Comparison of ENCODE assay signal across 34 cellular contexts in genomic region chr5:164898705-164899104, GRCh38.
DNase-seq lines count a peak whose midpoint lies in the region; ATAC-seq, FAIRE-seq and TF ChIP-seq lines count a peak whose summit lies in the region.
"Had no signal": no experiment of that assay in that cellular context is flagged by ENCODE, and none has a peak within 500 bp of the region (broad histone marks: within the 10 kb centered on the region; RNA-seq: fewer than 3 reads in every experiment).

No MANE protein-coding gene starts in this region.

- no peaks in the 10 kb centered on the region for H3K4me1 ChIP-seq in HepG2 (ENCODE audit: insufficient read depth, low read length)
- H3K4me1 ChIP-seq in right lobe of liver, result no peaks in the 10 kb centered on the region
- no peaks in the 10 kb centered on the region for H3K4me1 ChIP-seq in A549
- H3K4me1 ChIP-seq in IMR-90 (ENCODE audit: control insufficient read depth, insufficient read depth, low read length), result no peaks in the 10 kb centered on the region
- no peaks in the 10 kb centered on the region for H3K4me1 ChIP-seq in K562 (replicated peaks in 1 of 2; ENCODE audit: control insufficient read depth in 2 of 2, insufficient read depth in 2 of 2, low read length in 2 of 2)
- H3K4me1 ChIP-seq: BE2C; BLaER1; BLaER1 treated with 17β-estradiol and CSF1 and Interleukin-3, amounts not matched to agents 10 nM and 100 nM; Caco-2 had no signal

- no peak overlapping the region for H3K18ac ChIP-seq in IMR-90 (ENCODE audit: low read depth, low read length)

- ATAC-seq in HepG2 (no peak), right lobe of liver (no peak), A549 (no peak), IMR-90 (ENCODE audit: low read depth) (no peak), K562 (no peak), GM19328 (IDR thresholded peaks at IDR 0.05; ENCODE audit: unreplicated experiment) (no peak)
- ATAC-seq: CD8-positive, alpha-beta T cell had no signal

- no peak overlapping the region for H4K5ac ChIP-seq in IMR-90 (ENCODE audit: low read depth, low read length)

- H3K27me3 ChIP-seq in HepG2 (ENCODE audit: control insufficient read depth in 1 of 2, insufficient read depth in 2 of 2, low read length in 2 of 2) (no peaks in the 10 kb centered on the region), right lobe of liver (no peaks in the 10 kb centered on the region), IMR-90 (ENCODE audit: control insufficient read depth, insufficient read depth, low read length) (no peaks in the 10 kb centered on the region), K562 (ENCODE audit: control insufficient read depth in 2 of 2, insufficient read depth in 2 of 2, low read length in 2 of 2) (no peaks in the 10 kb centered on the region)
- H3K27me3 ChIP-seq: BE2C; BLaER1; BLaER1 treated with 17β-estradiol and CSF1 and Interleukin-3, amounts not matched to agents 10 nM and 100 nM had no signal

- H3K9ac ChIP-seq in HepG2 (ENCODE audit: insufficient read depth, low read depth, low read length), result no peak overlapping the region
- H3K9ac ChIP-seq in IMR-90 (ENCODE audit: low read depth, low read length), result no peak overlapping the region
- H3K9ac ChIP-seq in K562 (ENCODE audit: insufficient read depth in 1 of 2, low read depth in 2 of 2, low read length in 2 of 2), result no peak overlapping the region
- H3K9ac ChIP-seq: BLaER1; BLaER1 treated with 17β-estradiol and CSF1 and Interleukin-3, amounts not matched to agents 10 nM and 100 nM had no signal

- in situ Hi-C loops in HepG2 (cut with HindIII; ENCODE audit: extremely low pct_ligation_motif_present, low pct_unique_long_range_greater_than_20kb), result no loop called here
- in situ Hi-C loops in IMR-90 (cut with MboI; ENCODE audit: low sequenced_read_pairs), result no loop called here
- in situ Hi-C loops in K562 (cut with MboI), result no loop called here

- no peak for FAIRE-seq in HepG2 (lab: Jason Lieb, UNC)
- FAIRE-seq in A549 (lab: Jason Lieb, UNC), result no peak
- FAIRE-seq in K562 (lab: Jason Lieb, UNC), result no peak
- FAIRE-seq: A204.1, D721Med had no signal

- H3K4me3 ChIP-seq in HepG2 (replicated peaks in 1 of 3; ENCODE audit: insufficient read depth in 1 of 3, low read depth in 2 of 3, low read length in 3 of 3) (no peak overlapping the region), right lobe of liver (no peak overlapping the region), A549 (no peak overlapping the region), IMR-90 (ENCODE audit: insufficient read depth, low read depth, low read length) (no peak overlapping the region), K562 (no peak overlapping the region)
- H3K4me3 ChIP-seq: BLaER1; BLaER1 treated with 17β-estradiol and CSF1 and Interleukin-3, amounts not matched to agents 10 nM and 100 nM had no signal

- no peak overlapping the region for H4K8ac ChIP-seq in IMR-90 (ENCODE audit: low read depth in 2 of 2, low read length in 2 of 2)

- H3K36me3 ChIP-seq in HepG2 (replicated peaks in 1 of 2; ENCODE audit: control insufficient read depth in 1 of 2, insufficient read depth in 2 of 2, low read length in 2 of 2) (no peaks in the 10 kb centered on the region), right lobe of liver (no peaks in the 10 kb centered on the region), IMR-90 (ENCODE audit: control insufficient read depth, insufficient read depth, low read length) (no peaks in the 10 kb centered on the region), K562 (ENCODE audit: control insufficient read depth, insufficient read depth, low read length) (no peaks in the 10 kb centered on the region)
- H3K36me3 ChIP-seq: BE2C; BLaER1; BLaER1 treated with 17β-estradiol and CSF1 and Interleukin-3, amounts not matched to agents 10 nM and 100 nM had no signal

- H2AFZ ChIP-seq in HepG2 (ENCODE audit: low read length), result no peak overlapping the region
- H2AFZ ChIP-seq in IMR-90 (replicated peaks; ENCODE audit: low read length, poor library complexity), result no peak overlapping the region
- H2AFZ ChIP-seq in K562 (ENCODE audit: low read depth, low read length), result no peak overlapping the region

- no peak for TF ChIP-seq CTCF in HepG2 (CRISPR knock-in tag; IDR thresholded peaks at IDR 0.05)
- no peak for TF ChIP-seq CTCF in right lobe of liver (IDR thresholded peaks at IDR 0.05)
- TF ChIP-seq CTCF in A549 (IDR thresholded peaks at IDR 0.05), result no peak
- TF ChIP-seq CTCF in IMR-90 (conservative IDR thresholded peaks at IDR 0.05; ENCODE audit: low read depth, low read length), result no peak
- TF ChIP-seq CTCF in K562 (IDR thresholded peaks at IDR 0.05 in 2 of 3, conservative IDR thresholded peaks at IDR 0.05 in 1 of 3; ENCODE audit: insufficient read depth in 2 of 3, low read depth in 1 of 3, low read length in 3 of 3), result no peak

- no peak overlapping the region for H2BK120ac ChIP-seq in IMR-90 (ENCODE audit: low read depth, low read length)

- H2BK15ac ChIP-seq in IMR-90 (ENCODE audit: low read depth, low read length), result no peak overlapping the region

- no peak for TF ChIP-seq RAD21 in HepG2 (CRISPR knock-in tag; IDR thresholded peaks at IDR 0.05)
- TF ChIP-seq RAD21 in A549 (conservative IDR thresholded peaks at IDR 0.05 in 1 of 2, IDR thresholded peaks at IDR 0.05 in 1 of 2), result no peak
- TF ChIP-seq RAD21 in IMR-90 (IDR thresholded peaks at IDR 0.05; ENCODE audit: low read length), result no peak
- TF ChIP-seq RAD21 in K562 (CRISPR knock-in tag; conservative IDR thresholded peaks at IDR 0.05 in 1 of 2, IDR thresholded peaks at IDR 0.05 in 1 of 2), result no peak

- no peak overlapping the region for H2BK20ac ChIP-seq in IMR-90 (ENCODE audit: low read depth, low read length)

- H2AK9ac ChIP-seq in IMR-90 (replicated peaks; ENCODE audit: low read depth, low read length, poor library complexity), result no peak overlapping the region

- no peaks in the 10 kb centered on the region for H4K20me1 ChIP-seq in HepG2 (ENCODE audit: insufficient read depth, low read length)
- no peaks in the 10 kb centered on the region for H4K20me1 ChIP-seq in IMR-90 (ENCODE audit: insufficient read depth, low read length)
- no peaks in the 10 kb centered on the region for H4K20me1 ChIP-seq in K562 (replicated peaks; ENCODE audit: control insufficient read depth, insufficient read depth, low read length)
- H4K20me1 ChIP-seq: BLaER1; BLaER1 treated with 17β-estradiol and CSF1 and Interleukin-3, amounts not matched to agents 10 nM and 100 nM had no signal

- H3K4ac ChIP-seq in IMR-90 (ENCODE audit: low read depth, low read length), result no peak overlapping the region

- H2BK5ac ChIP-seq in IMR-90 (ENCODE audit: low read depth, low read length, poor library complexity, severe bottlenecking), result no peak overlapping the region

- POLR2A ChIA-PET in HepG2 (lab: Yijun Ruan, JAX) (no interaction called here), A549 (lab: Yijun Ruan, JAX) (no interaction called here), IMR-90 (lab: Charles Lee; ENCODE audit: unreplicated experiment) (no interaction called here), K562 (lab: Yijun Ruan, JAX) (no interaction called here)

- H3K9me3 ChIP-seq in HepG2 (ENCODE audit: low read length) (peaks cover 85% of the 10 kb centered on the region), right lobe of liver (no peaks in the 10 kb centered on the region), A549 (no peaks in the 10 kb centered on the region), IMR-90 (ENCODE audit: control insufficient read depth, insufficient read depth, low read length) (no peaks in the 10 kb centered on the region; the same call in 1 of the 2 replicates), K562 (replicated peaks; ENCODE audit: control insufficient read depth, insufficient read depth, low read depth, low read length) (no peaks in the 10 kb centered on the region)
- H3K9me3 ChIP-seq: BE2C, BLaER1, Caco-2 had no signal

- H4K91ac ChIP-seq in IMR-90 (ENCODE audit: insufficient read depth, low read depth, low read length), result no peak overlapping the region

- H3K9me1 ChIP-seq in IMR-90 (ENCODE audit: insufficient read depth, low read length) (no peaks in the 10 kb centered on the region), K562 (ENCODE audit: control insufficient read depth, insufficient read depth, low read length) (no peaks in the 10 kb centered on the region)

- H3K4me2 ChIP-seq in HepG2 (ENCODE audit: low read depth, low read length), result no peak overlapping the region
- no peak overlapping the region for H3K4me2 ChIP-seq in A549
- H3K4me2 ChIP-seq in IMR-90 (ENCODE audit: low read depth, low read length), result no peak overlapping the region
- no peak overlapping the region for H3K4me2 ChIP-seq in K562 (ENCODE audit: insufficient read depth, low read length)
- H3K4me2 ChIP-seq: BLaER1; BLaER1 treated with 17β-estradiol and CSF1 and Interleukin-3, amounts not matched to agents 10 nM and 100 nM had no signal

- H3K79me2 ChIP-seq in HepG2 (ENCODE audit: insufficient read depth, low read length), result no peaks in the 10 kb centered on the region
- no peaks in the 10 kb centered on the region for H3K79me2 ChIP-seq in K562 (ENCODE audit: control insufficient read depth, insufficient read depth, low read length)

- CTCF ChIA-PET in HepG2 (lab: Yijun Ruan, JAX; ENCODE audit: low intra/inter-chr PET ratio, low total read pairs) (no interaction called here), A549 (lab: Yijun Ruan, JAX) (no interaction called here), IMR-90 (lab: Yijun Ruan, JAX) (no interaction called here), K562 (lab: Yijun Ruan, JAX; ENCODE audit: low intra/inter-chr PET ratio) (no interaction called here)

- no peak overlapping the region for H3K23ac ChIP-seq in IMR-90 (ENCODE audit: low read depth, low read length)

- no peaks in the 10 kb centered on the region for H3K79me1 ChIP-seq in IMR-90 (ENCODE audit: low read depth in 1 of 2, low read length in 2 of 2)

- no peak overlapping the region for H3K56ac ChIP-seq in IMR-90 (ENCODE audit: extremely low read depth, insufficient read depth, low read length)

- H3K14ac ChIP-seq in IMR-90 (replicated peaks; ENCODE audit: low read depth, low read length), result no peak overlapping the region

- DNase-seq in HepG2 (ENCODE audit: low spot score), result no peak
- DNase-seq in right lobe of liver, result no peak
- no peak for DNase-seq in A549 (ENCODE audit: low read depth in 1 of 2, low spot score in 1 of 2)
- DNase-seq in IMR-90, result no peak
- no peak for DNase-seq in K562 (ENCODE audit: extremely low read depth in 1 of 4, low spot score in 3 of 4)
- no peak for DNase-seq in activated T-cell treated with anti-CD3 and anti-CD28 coated beads for 4 hours
- DNase-seq in caudate nucleus (lab: John Stamatoyannopoulos, UW), result no peak
- DNase-seq: 8988T; ACHN; AML-193; BE2C; C1 segment of cervical spinal cord; Caco-2; Calu3; CD4-positive, alpha-beta memory T cell; CD4-positive, alpha-beta T cell; CD4-positive, CD25-positive, alpha-beta regulatory T cell; CD8-positive, alpha-beta memory T cell; CD8-positive, alpha-beta T cell; COR-L47; DMS 273 treated with DMSO at 0.1 percent for 48 hours; DMS153; DMS53; DMS79; DMS79 treated with DMSO at 0.1 percent for 48 hours; DND-41; EL had no signal

- intact Hi-C loops in HepG2 (cut with micrococcal nuclease; ENCODE audit: unreplicated experiment), result no loop called here
- intact Hi-C loops in right lobe of liver (cut with DNase I), result no loop called here
- intact Hi-C loops in IMR-90 (cut with micrococcal nuclease), result no loop called here
- intact Hi-C loops in K562 (cut with micrococcal nuclease), result no loop called here

- dilution Hi-C loops in IMR-90 (cut with HindIII; ENCODE audit: low sequenced_read_pairs, unreplicated experiment), result no loop called here

- H3K27ac ChIP-seq in HepG2 (ENCODE audit: extremely low read length, insufficient read depth, low read length), result no peak overlapping the region
- no peak overlapping the region for H3K27ac ChIP-seq in right lobe of liver
- no peak overlapping the region for H3K27ac ChIP-seq in A549
- no peak overlapping the region for H3K27ac ChIP-seq in IMR-90 (ENCODE audit: insufficient read depth, low read length)
- no peak overlapping the region for H3K27ac ChIP-seq in K562 (ENCODE audit: extremely low read depth, low read depth, low read length)
- no peak overlapping the region for H3K27ac ChIP-seq in caudate nucleus (ENCODE audit: low read depth, low read length)
- H3K27ac ChIP-seq: 22Rv1; BLaER1; BLaER1 treated with 17β-estradiol and CSF1 and Interleukin-3, amounts not matched to agents 10 nM and 100 nM; C4-2B had no signal

- TF ChIP-seq EP300 in HepG2 (IDR thresholded peaks at IDR 0.05; ENCODE audit: low read depth in 2 of 2, low read length in 2 of 2) (no peak), HepG2 (CRISPR knock-in tag; IDR thresholded peaks at IDR 0.05; ENCODE audit: borderline replicate concordance) (no peak), A549 (IDR thresholded peaks at IDR 0.05) (no peak), K562 (IDR thresholded peaks at IDR 0.05; ENCODE audit: low read length) (no peak)

- BruUV-seq in HepG2 (replicated peaks; lab: Mats Ljungman, UMichigan) (no TSS peak), IMR-90 (replicated peaks; lab: Mats Ljungman, UMichigan) (no TSS peak), K562 (replicated peaks; lab: Mats Ljungman, UMichigan) (no TSS peak)

- TF ChIP-seq POLR2A in HepG2 (IDR thresholded peaks at IDR 0.05; ENCODE audit: insufficient read depth in 1 of 2, low read depth in 2 of 2, low read length in 2 of 2) (no peak), right lobe of liver (IDR thresholded peaks at IDR 0.05) (no peak), A549 (IDR thresholded peaks at IDR 0.05; ENCODE audit: low read length) (no peak), IMR-90 (IDR thresholded peaks at IDR 0.05; ENCODE audit: low read depth, low read length) (no peak), K562 (conservative IDR thresholded peaks at IDR 0.05) (no peak)

- H2AK5ac ChIP-seq in IMR-90 (ENCODE audit: low read depth, low read length), result no peak overlapping the region

Comparison
In these comparisons a context has a peak if more than half of its experiments do, and no peak if none do; other contexts are left out.
1. Of the 241 proteins assayed by ChIP-seq in both HepG2 and K562: peak only in HepG2: MAFK; only in K562: none; in both: MAFF; in neither: 239.